28 cellular contexts compared by ENCODE assay signal in genomic region chr12:126567016-126567415, GRCh38.
"Had no signal": no experiment of that assay in that cellular context is flagged by ENCODE, and none has a peak within 500 bp of the region (broad histone marks: within the 10 kb centered on the region; RNA-seq: fewer than 3 reads in every experiment).

No MANE protein-coding gene starts in this region.

- H3K9ac ChIP-seq: parathyroid adenoma had no signal

- H3K9me3 Mint-ChIP-seq: type B pancreatic cell had no signal

- H3K4me3 Mint-ChIP-seq: naive B cell; naive thymus-derived CD8-positive, alpha-beta T cell; natural killer cell treated with Interleukin-12 subunit alpha and Interleukin-12 subunit beta and Interleukin-15 and Interleukin-18, amount 100 ng/mL, for 72 hours; nephron progenitor cell; neural crest cell; stimulated activated effector memory CD8-positive, alpha-beta T cell treated with anti-CD3 and anti-CD28 coated beads, Interleukin-12 subunit alpha, Interleukin-12 subunit beta, amount 100 ng/mL, for 72 hours; stimulated activated naive CD8-positive, alpha-beta T cell treated with anti-CD3 and anti-CD28 coated beads, Interleukin-15, amount 100 ng/mL, for 72 hours; type B pancreatic cell had no signal

- FAIRE-seq: small intestine had no signal

- H3K27me3 ChIP-seq: ovary, right lobe of liver, sigmoid colon, thyroid gland, tibial nerve, uterus had no signal

- H3K4me3 ChIP-seq: ovary, psoas muscle, right lobe of liver, sigmoid colon, thoracic aorta, thyroid gland, tibial nerve, uterus had no signal

- H3K36me3 ChIP-seq: ovary, right lobe of liver, sigmoid colon, thoracic aorta, thyroid gland, tibial nerve, uterus had no signal

- H3K27ac Mint-ChIP-seq: naive B cell; naive thymus-derived CD8-positive, alpha-beta T cell; natural killer cell treated with Interleukin-12 subunit alpha and Interleukin-12 subunit beta and Interleukin-15 and Interleukin-18, amount 100 ng/mL, for 72 hours; nephron progenitor cell; progenitor cell of endocrine pancreas; stimulated activated effector memory CD8-positive, alpha-beta T cell treated with anti-CD3 and anti-CD28 coated beads, Interleukin-12 subunit alpha, Interleukin-12 subunit beta, amount 100 ng/mL, for 72 hours; stimulated activated naive CD8-positive, alpha-beta T cell treated with anti-CD3 and anti-CD28 coated beads, Interleukin-15, amount 100 ng/mL, for 72 hours; type B pancreatic cell had no signal

- H3K36me3 Mint-ChIP-seq: naive B cell; naive thymus-derived CD8-positive, alpha-beta T cell; natural killer cell treated with Interleukin-12 subunit alpha and Interleukin-12 subunit beta and Interleukin-15 and Interleukin-18, amount 100 ng/mL, for 72 hours; stimulated activated effector memory CD8-positive, alpha-beta T cell treated with anti-CD3 and anti-CD28 coated beads, Interleukin-12 subunit alpha, Interleukin-12 subunit beta, amount 100 ng/mL, for 72 hours; type B pancreatic cell had no signal

- H2AFZ ChIP-seq: parathyroid adenoma had no signal

- H3K4me1 ChIP-seq: parathyroid adenoma, psoas muscle, right lobe of liver, sigmoid colon, thyroid gland, tibial nerve, uterus had no signal

- H3K9me3 ChIP-seq: ovary, psoas muscle, right lobe of liver, sigmoid colon, thoracic aorta, thyroid gland, uterus had no signal

- H3K27me3 Mint-ChIP-seq: naive B cell; naive thymus-derived CD8-positive, alpha-beta T cell; natural killer cell treated with Interleukin-12 subunit alpha and Interleukin-12 subunit beta and Interleukin-15 and Interleukin-18, amount 100 ng/mL, for 72 hours; stimulated activated naive CD8-positive, alpha-beta T cell treated with anti-CD3 and anti-CD28 coated beads, Interleukin-15, amount 100 ng/mL, for 72 hours had no signal

- DNase-seq: naive B cell; naive thymus-derived CD8-positive, alpha-beta T cell; nephron progenitor cell; occipital lobe; posterior cingulate gyrus; right lobe of liver; sigmoid colon; small intestine; stimulated activated CD4-positive, alpha-beta T cell treated with anti-CD3 and anti-CD28 coated beads, Interleukin-15, amount 100 ng/mL, for 24 hours; stimulated activated CD4-positive, alpha-beta T cell treated with anti-CD3 and anti-CD28 coated beads, Interleukin-2, amount 100 ng/mL, for 24 hours; stimulated activated CD4-positive, alpha-beta T cell treated with anti-CD3 and anti-CD28 coated beads, Interleukin-2, amount 100 ng/mL, for 48 hours; stimulated activated CD4-positive, alpha-beta T cell treated with anti-CD3 and anti-CD28 coated beads, Interleukin-4, amount 100 ng/mL, for 24 hours; stimulated activated naive CD4-positive, alpha-beta T cell; stimulated activated naive CD8-positive, alpha-beta T cell treated with anti-CD3 and anti-CD28 coated beads, Interleukin-15, amount 100 ng/mL, for 72 hours; stimulated activated naive CD8-positive, alpha-beta T cell treated with anti-CD3 and anti-CD28 coated beads, Interleukin-15, Interleukin-2, amounts not matched to agents 100 U/mL and 50 U/mL, for 24 hours; thyroid gland; uterus had no signal

- ATAC-seq: naive thymus-derived CD8-positive, alpha-beta T cell; natural killer cell treated with Interleukin-12 subunit alpha and Interleukin-12 subunit beta and Interleukin-15 and Interleukin-18, amount 100 ng/mL, for 72 hours; psoas muscle; right cardiac atrium; stimulated activated effector memory CD8-positive, alpha-beta T cell treated with anti-CD3 and anti-CD28 coated beads, Interleukin-12 subunit alpha, Interleukin-12 subunit beta, amount 100 ng/mL, for 72 hours; stimulated activated naive CD8-positive, alpha-beta T cell treated with anti-CD3 and anti-CD28 coated beads, Interleukin-15, amount 100 ng/mL, for 72 hours; stimulated activated naive CD8-positive, alpha-beta T cell treated with anti-CD3 and anti-CD28 coated beads, Interleukin-15, Interleukin-2, amounts not matched to agents 100 U/mL and 50 U/mL, for 24 hours had no signal

- H3K27ac ChIP-seq: ovary, parathyroid adenoma, psoas muscle, right lobe of liver, sigmoid colon, thoracic aorta, thyroid gland, tibial nerve, uterus had no signal

- H3K4me1 Mint-ChIP-seq: naive B cell; naive thymus-derived CD8-positive, alpha-beta T cell; nephron progenitor cell; neural crest cell; stimulated activated effector memory CD8-positive, alpha-beta T cell treated with anti-CD3 and anti-CD28 coated beads, Interleukin-12 subunit alpha, Interleukin-12 subunit beta, amount 100 ng/mL, for 72 hours; stimulated activated naive CD8-positive, alpha-beta T cell treated with anti-CD3 and anti-CD28 coated beads, Interleukin-15, amount 100 ng/mL, for 72 hours had no signal
